Comparison of ENCODE assay signal across 1 cellular context in genomic region chr17:73231363-73231762, GRCh38.
TF ChIP-seq lines count a peak whose summit lies in the region.

No MANE protein-coding gene starts in this region.

TF ChIP-seq in H1, 55 proteins besides CTCF, POLR2A, EP300 and RAD21 (continued from another document):
- TF ChIP-seq ATF2 (IDR thresholded peaks at IDR 0.05; ENCODE audit: low read length): 0 out of 2 replicates have a peak, but pooled peaks have one; percentile 10
